In genomic region chr4:182827981-182828677, GRCh38 we compare ENCODE assay signal across 13 cellular contexts.
"Had no signal": no experiment of that assay in that cellular context is flagged by ENCODE, and none has a peak within 500 bp of the region (broad histone marks: within the 10 kb centered on the region; RNA-seq: fewer than 3 reads in every experiment).

No MANE protein-coding gene starts in this region.

- H3K4me1 ChIP-seq: parathyroid adenoma had no signal

- DNase-seq: activated CD4-positive, alpha-beta T cell treated with anti-CD3 and anti-CD28 coated beads, Interleukin-2, amount 50 U/mL, for 1 hour; activated CD8-positive, alpha-beta memory T cell treated with anti-CD3 and anti-CD28 coated beads for 24 hours; activated naive CD4-positive, alpha-beta T cell; brain microvascular endothelial cell; cortex of kidney; effector CD4-positive, alpha-beta T cell; esophagus squamous epithelium; immature natural killer cell; stimulated activated naive B cell treated with anti-CD40 and anti-IgM and Interleukin-4, amounts not matched to agents 10 μg/mL and 1 μg/mL and 100 μg/mL, for 72 hours; T-helper 9 cell; thyroid gland had no signal

- H3K36me3 Mint-ChIP-seq: immature natural killer cell had no signal

- H3K27me3 ChIP-seq: thyroid gland had no signal

- H3K9me3 ChIP-seq: esophagus squamous epithelium, neutrophil, thyroid gland had no signal

- H2AFZ ChIP-seq: parathyroid adenoma had no signal

- H3K36me3 ChIP-seq: brain microvascular endothelial cell, esophagus squamous epithelium, neutrophil, thyroid gland had no signal

- H3K4me3 ChIP-seq: esophagus squamous epithelium, thyroid gland had no signal

- H3K27ac ChIP-seq: brain microvascular endothelial cell, esophagus squamous epithelium, neutrophil, parathyroid adenoma, thyroid gland had no signal
